ENCODE assay signal across 11 cellular contexts in genomic region chr9:2816476-2817141, GRCh38. TPM values are rescaled to one million over a fixed set of nuclear protein-coding genes. Genes with fewer than 3 reads are reported as not detected.
DNase-seq lines count a peak whose midpoint lies in the region; ATAC-seq and TF ChIP-seq lines count a peak whose summit lies in the region.
"Had no signal": no experiment of that assay in that cellular context is flagged by ENCODE, and none has a peak within 500 bp of the region (broad histone marks: within the 10 kb centered on the region; RNA-seq: fewer than 3 reads in every experiment).

No MANE protein-coding gene starts in this region.

- peaks cover 5 to 40% of the 10 kb centered on the region in 2 donors for H3K36me3 Mint-ChIP-seq in activated T-cell treated with anti-CD3 and anti-CD28 coated beads, Interleukin-2, amount 50 U/mL, for 72 hours (ENCODE audit: insufficient read depth in 2 of 2)
- peaks cover under 1% of the 10 kb centered on the region for H3K36me3 Mint-ChIP-seq in endothelial cell (ENCODE audit: low read depth, unreplicated experiment)

- H3K4me3 ChIP-seq in lower lobe of right lung: no peak overlapping the region
- no peak overlapping the region for H3K4me3 ChIP-seq in upper lobe of left lung

- no peak for ATAC-seq in activated T-cell treated with anti-CD3 and anti-CD28 coated beads, Interleukin-2, amount 50 U/mL, for 72 hours (replicated peaks in 1 of 2)
- peak; percentile 89 to 90 for ATAC-seq in lower lobe of right lung
- peak; percentile 70 to 76 for ATAC-seq in upper lobe of left lung (ENCODE audit: low FRiP score in 2 of 2)
- ATAC-seq in HG02623 (IDR thresholded peaks at IDR 0.05; ENCODE audit: unreplicated experiment): no peak
- no peak for ATAC-seq in HG03354 (IDR thresholded peaks at IDR 0.05; ENCODE audit: poor library complexity, severe bottlenecking, unreplicated experiment)
- ATAC-seq in GM19324 (IDR thresholded peaks at IDR 0.05; ENCODE audit: low FRiP score, unreplicated experiment): no peak
- ATAC-seq: Panc1 had no signal

- H3K27me3 ChIP-seq in lower lobe of right lung (ENCODE audit: low read depth) (no peaks in the 10 kb centered on the region), upper lobe of left lung (no peaks in the 10 kb centered on the region)

- H3K9me3 ChIP-seq in lower lobe of right lung (no peaks in the 10 kb centered on the region), upper lobe of left lung (no peaks in the 10 kb centered on the region)

- H3K4me3 Mint-ChIP-seq in activated T-cell treated with anti-CD3 and anti-CD28 coated beads, Interleukin-2, amount 50 U/mL, for 72 hours: no peak overlapping the region
- peak overlapping the region; percentile 21 for H3K4me3 Mint-ChIP-seq in endothelial cell (ENCODE audit: unreplicated experiment)
- H3K4me3 Mint-ChIP-seq: B cell had no signal

- DNase-seq in activated T-cell treated with anti-CD3 and anti-CD28 coated beads, Interleukin-2, amount 50 U/mL, for 72 hours: no peak
- DNase-seq in activated T-cell treated with anti-CD3 and anti-CD28 coated beads for 4 hours (no peak), endothelial cell (ENCODE audit: low spot score) (no peak), lower lobe of right lung (no peak), upper lobe of left lung (peak in 1 of 2 donors; percentile 77)

- H3K36me3 ChIP-seq in lower lobe of right lung: peaks cover 36% of the 10 kb centered on the region
- peaks cover 0 to 36% (median 0%) of the 10 kb centered on the region in 4 donors for H3K36me3 ChIP-seq in upper lobe of left lung

- WGBS in upper lobe of left lung, 2 donors: 63 to 65% methylated on average over 6 of the region's 6 CpGs

- TF ChIP-seq EP300 in upper lobe of left lung (IDR thresholded peaks at IDR 0.05): peak; percentile 17 to 99 (median 86)

- intact Hi-C loops in lower lobe of right lung (cut with DNase I): no loop called here

- peak in 1 of 4 donors; percentile 22 for TF ChIP-seq POLR2A in upper lobe of left lung (IDR thresholded peaks at IDR 0.05)

- H3K27ac Mint-ChIP-seq in activated T-cell treated with anti-CD3 and anti-CD28 coated beads, Interleukin-2, amount 50 U/mL, for 72 hours: peak overlapping the region; percentile 16
- no peak overlapping the region for H3K27ac Mint-ChIP-seq in endothelial cell (ENCODE audit: unreplicated experiment)
- H3K27ac Mint-ChIP-seq: B cell had no signal

- H3K4me1 Mint-ChIP-seq in activated T-cell treated with anti-CD3 and anti-CD28 coated beads, Interleukin-2, amount 50 U/mL, for 72 hours (ENCODE audit: low read depth): peaks cover 20% of the 10 kb centered on the region
- no peaks in the 10 kb centered on the region for H3K4me1 Mint-ChIP-seq in endothelial cell (ENCODE audit: unreplicated experiment)
- H3K4me1 Mint-ChIP-seq: B cell had no signal

- H3K4me1 ChIP-seq in lower lobe of right lung: peaks cover 28% of the 10 kb centered on the region
- peaks cover 13 to 25% (median 19%) of the 10 kb centered on the region in 4 donors for H3K4me1 ChIP-seq in upper lobe of left lung

- no peak for TF ChIP-seq CTCF in endothelial cell (IDR thresholded peaks at IDR 0.05; ENCODE audit: unreplicated experiment)
- no peak for TF ChIP-seq CTCF in lower lobe of right lung (IDR thresholded peaks at IDR 0.05)
- no peak for TF ChIP-seq CTCF in upper lobe of left lung (IDR thresholded peaks at IDR 0.05)

- no peaks in the 10 kb centered on the region for H3K27me3 Mint-ChIP-seq in activated T-cell treated with anti-CD3 and anti-CD28 coated beads, Interleukin-2, amount 50 U/mL, for 72 hours (ENCODE audit: low read depth)
- no peaks in the 10 kb centered on the region for H3K27me3 Mint-ChIP-seq in endothelial cell (ENCODE audit: unreplicated experiment)
- H3K27me3 Mint-ChIP-seq: B cell, progenitor cell of endocrine pancreas had no signal

- no peaks in the 10 kb centered on the region for H3K9me3 Mint-ChIP-seq in activated T-cell treated with anti-CD3 and anti-CD28 coated beads, Interleukin-2, amount 50 U/mL, for 72 hours
- no peaks in the 10 kb centered on the region for H3K9me3 Mint-ChIP-seq in endothelial cell (ENCODE audit: unreplicated experiment)

- peak overlapping the region; percentile 82 for H3K27ac ChIP-seq in lower lobe of right lung
- peak overlapping the region; percentile 79 to 87 (median 82) for H3K27ac ChIP-seq in upper lobe of left lung

RNA-seq across cellular contexts. Expression of gene PUM3, which starts 27.3 kb away (rescaled TPM):
- total RNA-seq in activated T-cell treated with anti-CD3 and anti-CD28 coated beads, Interleukin-2, amount 50 U/mL, for 72 hours: 10 to 100 TPM; 57.6 to 61.5 TPM
- total RNA-seq in endothelial cell (ENCODE audit: unreplicated experiment): 36.7 TPM
- 30.6 TPM for total RNA-seq in lower lobe of right lung
- total RNA-seq in upper lobe of left lung: 10 to 100 TPM; 20.4 to 49.2 (median 38.9) TPM

Comparison
In these comparisons a context has a peak if more than half of its experiments do, and no peak if none do; other contexts are left out.
1. ATAC-seq: peak in lower lobe of right lung (2 of 2) and upper lobe of left lung (2 of 2); none in activated T-cell treated with anti-CD3 and anti-CD28 coated beads, Interleukin-2, amount 50 U/mL, for 72 hours (0 of 2), HG02623 (single experiment), HG03354 (single experiment) and GM19324 (single experiment).